Comparison of ENCODE assay signal across 16 cellular contexts in genomic region chr2:9420495-9420894, GRCh38. TPM values are rescaled to one million over a fixed set of nuclear protein-coding genes. Genes with fewer than 3 reads are reported as not detected.
A peak's percentile ranks its signal among the peaks of the same experiment; 100 is the strongest.
DNase-seq lines count a peak whose midpoint lies in the region; TF ChIP-seq lines count a peak whose summit lies in the region.
"Had no signal": no experiment of that assay in that cellular context is flagged by ENCODE, and none has a peak within 500 bp of the region (broad histone marks: within the 10 kb centered on the region; RNA-seq: fewer than 3 reads in every experiment).

No MANE protein-coding gene starts in this region.

- TF ChIP-seq POLR2A in ovary (IDR thresholded peaks at IDR 0.05), result no peak

- no peaks in the 10 kb centered on the region for H3K9me3 Mint-ChIP-seq in T-helper 2 cell treated with Interferon-gamma antibody and Interleukin-4, amounts not matched to agents 5 μg/mL and 100 μg/mL, for 36 hours
- H3K9me3 Mint-ChIP-seq in Calu3 (ENCODE audit: low read depth, unreplicated experiment), result no peaks in the 10 kb centered on the region
- H3K9me3 Mint-ChIP-seq in activated T-helper 2 cell treated with anti-CD3 and anti-CD28 coated beads, Interferon-gamma antibody, Interleukin-2, Interleukin-4, amounts not matched to agents 10 μg/mL and 5 μg/mL and 100 μg/mL, durations not matched to agents 14 hours and 24 hours and 36 hours, result no peaks in the 10 kb centered on the region
- no peaks in the 10 kb centered on the region for H3K9me3 Mint-ChIP-seq in nephron progenitor cell
- H3K9me3 Mint-ChIP-seq: naive B cell had no signal

- H3K9me3 ChIP-seq in ovary, result no peaks in the 10 kb centered on the region
- H3K9me3 ChIP-seq: SK-N-SH, tibial artery had no signal

- CTCF ChIA-PET in Calu3 (lab: Charles Lee), result no interaction called here

- H3K27me3 ChIP-seq in ovary, result no peaks in the 10 kb centered on the region
- H3K27me3 ChIP-seq: tibial artery had no signal

- WGBS in ovary, 3 donors, result 84 to 89% (median 86%) methylated on average over 10 of the region's 10 CpGs

- TF ChIP-seq EP300 in ovary (IDR thresholded peaks at IDR 0.05), result no peak

- H3K27ac ChIP-seq in ovary, result no peak overlapping the region
- H3K27ac ChIP-seq: tibial artery had no signal

- BruUV-seq in Calu3 (replicated peaks; lab: Mats Ljungman, UMichigan), result TSS peak; percentile 25

- TF ChIP-seq CTCF in Calu3 (IDR thresholded peaks at IDR 0.05; ENCODE audit: unreplicated experiment) (no peak), nephron progenitor cell (IDR thresholded peaks at IDR 0.05) (no peak), ovary (IDR thresholded peaks at IDR 0.05) (no peak)

- H3K36me3 ChIP-seq in ovary, result no peaks in the 10 kb centered on the region

- peaks cover 36% of the 10 kb centered on the region for H3K4me1 Mint-ChIP-seq in T-helper 2 cell treated with Interferon-gamma antibody and Interleukin-4, amounts not matched to agents 5 μg/mL and 100 μg/mL, for 36 hours (ENCODE audit: low read depth)
- peaks cover 23% of the 10 kb centered on the region for H3K4me1 Mint-ChIP-seq in Calu3 (ENCODE audit: low read depth, unreplicated experiment)
- H3K4me1 Mint-ChIP-seq in activated T-helper 2 cell treated with anti-CD3 and anti-CD28 coated beads, Interferon-gamma antibody, Interleukin-2, Interleukin-4, amounts not matched to agents 10 μg/mL and 5 μg/mL and 100 μg/mL, durations not matched to agents 14 hours and 24 hours and 36 hours (ENCODE audit: low read depth), result peaks cover 49% of the 10 kb centered on the region
- H3K4me1 Mint-ChIP-seq in nephron progenitor cell, result peaks cover 21% of the 10 kb centered on the region

- peaks cover 6% of the 10 kb centered on the region for H3K4me1 ChIP-seq in ovary (ENCODE audit: insufficient read depth)

- H3K27ac Mint-ChIP-seq in T-helper 2 cell treated with Interferon-gamma antibody and Interleukin-4, amounts not matched to agents 5 μg/mL and 100 μg/mL, for 36 hours, result no peak overlapping the region
- H3K27ac Mint-ChIP-seq in Calu3 (ENCODE audit: unreplicated experiment) (no peak overlapping the region), nephron progenitor cell (no peak overlapping the region)
- H3K27ac Mint-ChIP-seq in activated T-helper 2 cell treated with anti-CD3 and anti-CD28 coated beads, Interferon-gamma antibody, Interleukin-2, Interleukin-4, amounts not matched to agents 10 μg/mL and 5 μg/mL and 100 μg/mL, durations not matched to agents 14 hours and 24 hours and 36 hours, result no peak overlapping the region

- intact Hi-C loops in Calu3 (cut with micrococcal nuclease; ENCODE audit: unreplicated experiment), result no loop called here
- intact Hi-C loops in activated T-helper 2 cell treated with anti-CD3 and anti-CD28 coated beads, Interferon-gamma antibody, Interleukin-2, Interleukin-4, amounts not matched to agents 10 μg/mL and 5 μg/mL and 100 μg/mL, durations not matched to agents 14 hours and 24 hours and 36 hours (cut with micrococcal nuclease), result loop anchor here (5.0 to 10.0 kb wide), 5 partner anchors 213 to 1027 kb away; partner anchors contain the start of genes ASAP2, ODC1, RRM2 and TAF1B
- intact Hi-C loops in ovary (cut with DNase I), result loop anchor here in 1 of 4 donors (10.0 kb wide), 2 partner anchors 54 to 276 kb away; partner anchors contain the start of gene IAH1

- H3K4me3 Mint-ChIP-seq in T-helper 2 cell treated with Interferon-gamma antibody and Interleukin-4, amounts not matched to agents 5 μg/mL and 100 μg/mL, for 36 hours, result peak overlapping the region; percentile 37
- H3K4me3 Mint-ChIP-seq in Calu3 (ENCODE audit: low read depth, unreplicated experiment) (no peak overlapping the region), nephron progenitor cell (peak overlapping the region; percentile 56)
- peak overlapping the region; percentile 26 for H3K4me3 Mint-ChIP-seq in activated T-helper 2 cell treated with anti-CD3 and anti-CD28 coated beads, Interferon-gamma antibody, Interleukin-2, Interleukin-4, amounts not matched to agents 10 μg/mL and 5 μg/mL and 100 μg/mL, durations not matched to agents 14 hours and 24 hours and 36 hours (ENCODE audit: low read depth)

- no peaks in the 10 kb centered on the region for H3K27me3 Mint-ChIP-seq in T-helper 2 cell treated with Interferon-gamma antibody and Interleukin-4, amounts not matched to agents 5 μg/mL and 100 μg/mL, for 36 hours (ENCODE audit: low read depth)
- H3K27me3 Mint-ChIP-seq in Calu3 (ENCODE audit: unreplicated experiment) (no peaks in the 10 kb centered on the region), nephron progenitor cell (ENCODE audit: low read depth, poor library complexity) (no peaks in the 10 kb centered on the region)
- no peaks in the 10 kb centered on the region for H3K27me3 Mint-ChIP-seq in activated T-helper 2 cell treated with anti-CD3 and anti-CD28 coated beads, Interferon-gamma antibody, Interleukin-2, Interleukin-4, amounts not matched to agents 10 μg/mL and 5 μg/mL and 100 μg/mL, durations not matched to agents 14 hours and 24 hours and 36 hours (ENCODE audit: low read depth)
- H3K27me3 Mint-ChIP-seq: naive B cell had no signal

- no peak overlapping the region for H3K4me3 ChIP-seq in ovary
- H3K4me3 ChIP-seq: tibial artery had no signal

- H3K36me3 Mint-ChIP-seq in T-helper 2 cell treated with Interferon-gamma antibody and Interleukin-4, amounts not matched to agents 5 μg/mL and 100 μg/mL, for 36 hours (ENCODE audit: low read depth), result peaks cover 40% of the 10 kb centered on the region
- H3K36me3 Mint-ChIP-seq in Calu3 (ENCODE audit: insufficient read depth, unreplicated experiment) (peaks cover 38% of the 10 kb centered on the region), nephron progenitor cell (ENCODE audit: low read depth) (peaks cover 9% of the 10 kb centered on the region)
- peaks cover 60% of the 10 kb centered on the region for H3K36me3 Mint-ChIP-seq in activated T-helper 2 cell treated with anti-CD3 and anti-CD28 coated beads, Interferon-gamma antibody, Interleukin-2, Interleukin-4, amounts not matched to agents 10 μg/mL and 5 μg/mL and 100 μg/mL, durations not matched to agents 14 hours and 24 hours and 36 hours (ENCODE audit: low read depth)

- no peak for DNase-seq in T-helper 2 cell treated with Interferon-gamma antibody and Interleukin-4, amounts not matched to agents 5 μg/mL and 100 μg/mL, for 36 hours (ENCODE audit: low spot score)
- DNase-seq in T-helper 2 cell (no peak), Calu3 (no peak), nephron progenitor cell (no peak), hypothalamus (lab: John Stamatoyannopoulos, UW) (no peak), NCI-H2171 treated with DMSO at 0.1 percent for 48 hours (lab: John Stamatoyannopoulos, UW) (no peak), ovary (no peak)
- DNase-seq in activated T-helper 2 cell treated with anti-CD3 and anti-CD28 coated beads, Interferon-gamma antibody, Interleukin-2, Interleukin-4, amounts not matched to agents 10 μg/mL and 5 μg/mL and 100 μg/mL, durations not matched to agents 14 hours and 24 hours and 36 hours (ENCODE audit: low spot score), result no peak
- DNase-seq: activated T-cell treated with anti-CD3 and anti-CD28 coated beads, Interleukin-2, amount 50 U/mL, for 1 hour; DMS53; islet precursor cell; mammary epithelial cell; naive B cell; NCI-H1417; SK-N-SH; tibial artery had no signal

RNA-seq across cellular contexts. Expression of gene ITGB1BP1, which starts 2.8 kb away (rescaled TPM):
- total RNA-seq in Calu3 (2022) (87.0 and 93.1 TPM in 2 replicates), ovary (10 to 100 TPM; 14.5 to 82.2 (median 64.5) TPM)
- total RNA-seq in activated T-helper 2 cell treated with anti-CD3 and anti-CD28 coated beads, Interferon-gamma antibody, Interleukin-2, Interleukin-4, amounts not matched to agents 10 μg/mL and 5 μg/mL and 100 μg/mL, durations not matched to agents 14 hours and 24 hours and 36 hours, result 118 and 128 TPM in 2 replicates
- 10 to 100 TPM; 54.4 to 81.9 TPM for polyA plus RNA-seq in ovary

RNA-seq across cellular contexts. Expression of gene CPSF3, which starts 3.0 kb away (rescaled TPM):
- total RNA-seq in Calu3 (2022), result 54.8 and 56.7 TPM in 2 replicates
- 69.5 and 73.2 TPM in 2 replicates for total RNA-seq in activated T-helper 2 cell treated with anti-CD3 and anti-CD28 coated beads, Interferon-gamma antibody, Interleukin-2, Interleukin-4, amounts not matched to agents 10 μg/mL and 5 μg/mL and 100 μg/mL, durations not matched to agents 14 hours and 24 hours and 36 hours
- total RNA-seq in ovary, result 10 to 100 TPM; 14.8 to 24.6 (median 19.8) TPM
- polyA plus RNA-seq in ovary, result 10 to 100 TPM; 11.8 to 25.0 TPM

RNA-seq across cellular contexts. Expression of gene IAH1, which starts 53.9 kb away (rescaled TPM):
- total RNA-seq in Calu3 (2022) (22.9 and 25.0 TPM in 2 replicates), ovary (10 to 100 TPM; 36.8 to 59.7 (median 44.8) TPM)
- total RNA-seq in activated T-helper 2 cell treated with anti-CD3 and anti-CD28 coated beads, Interferon-gamma antibody, Interleukin-2, Interleukin-4, amounts not matched to agents 10 μg/mL and 5 μg/mL and 100 μg/mL, durations not matched to agents 14 hours and 24 hours and 36 hours, result 82.0 and 82.4 TPM in 2 replicates
- polyA plus RNA-seq in ovary, result 10 to 100 TPM; 54.0 to 61.8 TPM
